Comparison of ENCODE assay signal across 7 cellular contexts in genomic region chr9:12891588-12891987, GRCh38.
"Had no signal": no experiment of that assay in that cellular context is flagged by ENCODE, and none has a peak within 500 bp of the region (broad histone marks: within the 10 kb centered on the region; RNA-seq: fewer than 3 reads in every experiment).

No MANE protein-coding gene starts in this region.

- H3K4me3 ChIP-seq: K562 had no signal

- H3K27ac ChIP-seq: HL-60, KMS-11 had no signal

- DNase-seq: IMR-90, KBM-7, KG1 had no signal

- ATAC-seq: HepG2, K562 had no signal
